In genomic region chr7:102992820-102993531, GRCh38 we compare ENCODE assay signal across 11 cellular contexts.
DNase-seq lines count a peak whose midpoint lies in the region; ATAC-seq and TF ChIP-seq lines count a peak whose summit lies in the region.
"Had no signal": no experiment of that assay in that cellular context is flagged by ENCODE, and none has a peak within 500 bp of the region (broad histone marks: within the 10 kb centered on the region; RNA-seq: fewer than 3 reads in every experiment).

No MANE protein-coding gene starts in this region.

- H3K27me3 ChIP-seq in BJ (ENCODE audit: control insufficient read depth, insufficient read depth, low read length), result no peaks in the 10 kb centered on the region

- H3K4me3 ChIP-seq in BJ (ENCODE audit: low read depth, low read length), result no peak overlapping the region
- H3K4me3 ChIP-seq in epithelial cell of esophagus (ENCODE audit: low read length), result no peak overlapping the region

- DNase-seq in BJ (ENCODE audit: low read depth), result peak; percentile 53
- DNase-seq in NCI-H446 treated with DMSO at 0.1 percent for 48 hours (lab: John Stamatoyannopoulos, UW), result peak; percentile 89
- DNase-seq in epithelial cell of esophagus (ENCODE audit: low read depth), result peak; percentile 27
- peak; percentile 94 for DNase-seq in non-pigmented ciliary epithelial cell (ENCODE audit: low read depth)
- no peak for DNase-seq in dedifferentiated amniotic fluid mesenchymal stem cell (ENCODE audit: extremely low spot score)
- DNase-seq: amniotic stem cell; NCI-H1105 treated with DMSO at 0.1 percent for 48 hours; stimulated activated naive CD8-positive, alpha-beta T cell treated with anti-CD3 and anti-CD28 coated beads, Interleukin-15, amount 100 ng/mL, for 72 hours had no signal

- CTCF ChIA-PET in BJ (lab: Yijun Ruan, JAX), result no interaction called here

- TF ChIP-seq CTCF in BJ (IDR thresholded peaks at IDR 0.05; ENCODE audit: insufficient read depth, low read depth, low read length) (no peak), epithelial cell of esophagus (IDR thresholded peaks at IDR 0.05; ENCODE audit: insufficient read depth, low read depth, low read length, missing control alignments) (no peak)

- POLR2A ChIA-PET in BJ (lab: Charles Lee), result no interaction called here

- no peak for ATAC-seq in GM18868 (IDR thresholded peaks at IDR 0.05; ENCODE audit: unreplicated experiment)
- no peak for ATAC-seq in GM21528 (IDR thresholded peaks at IDR 0.05; ENCODE audit: low FRiP score, unreplicated experiment)
- ATAC-seq in HG02852 (IDR thresholded peaks at IDR 0.05; ENCODE audit: unreplicated experiment), result no peak
- ATAC-seq: stimulated activated naive CD8-positive, alpha-beta T cell treated with anti-CD3 and anti-CD28 coated beads, Interleukin-15, amount 100 ng/mL, for 72 hours had no signal

- no peaks in the 10 kb centered on the region for H3K36me3 ChIP-seq in BJ (ENCODE audit: control insufficient read depth, insufficient read depth, low read length)
